8 cellular contexts compared by ENCODE assay signal in the genomic region with DNA sequence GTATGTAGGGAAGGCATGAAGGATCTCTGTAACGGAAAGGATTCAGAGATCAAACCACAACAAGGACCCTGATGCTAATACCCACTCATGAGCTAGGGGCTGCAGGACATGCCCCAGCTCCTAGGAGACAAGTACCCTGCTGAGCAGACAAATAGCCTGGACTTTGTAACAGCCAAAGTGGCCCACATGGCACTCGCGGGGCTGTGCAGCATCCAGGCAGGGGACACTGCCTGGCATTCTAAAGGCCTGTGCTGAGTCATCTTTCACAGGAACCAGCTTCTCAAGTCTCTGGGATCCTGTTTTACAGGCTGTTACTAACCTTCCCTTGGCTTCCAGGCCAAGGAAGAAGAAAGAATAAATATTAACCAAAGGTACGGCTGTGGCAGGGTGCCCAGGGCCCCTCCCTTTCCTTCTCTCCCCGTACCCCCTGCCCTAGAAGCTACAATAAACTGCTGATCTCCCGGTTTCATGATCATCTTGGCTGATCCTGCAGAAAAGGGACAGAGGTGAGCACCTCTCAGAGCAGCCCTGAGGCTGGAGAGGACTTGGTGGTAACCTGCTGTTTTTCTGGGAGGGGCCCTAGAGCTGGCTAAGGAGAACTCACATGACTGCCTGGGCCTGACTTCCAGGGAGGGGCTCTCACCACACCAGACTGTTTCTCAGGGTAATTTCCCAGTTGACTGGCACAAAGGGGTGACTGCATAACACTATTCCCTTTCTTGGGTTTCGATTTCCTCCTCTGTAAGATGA. TPM values are rescaled to one million over a fixed set of nuclear protein-coding genes. Genes with fewer than 3 reads are reported as not detected.
DNase-seq lines count a peak whose midpoint lies in the region; ATAC-seq, FAIRE-seq and TF ChIP-seq lines count a peak whose summit lies in the region.

No MANE protein-coding gene starts in this region.

- no peak for FAIRE-seq in HTR-8/SVneo (lab: Jason Lieb, UNC)
- no peak for FAIRE-seq in small intestine (lab: Jason Lieb, UNC)

- H4K20me1 ChIP-seq in hepatocyte (ENCODE audit: insufficient read depth, poor library complexity, severe bottlenecking): no peaks in the 10 kb centered on the region

- no peaks in the 10 kb centered on the region for H3K36me3 Mint-ChIP-seq in activated naive CD8-positive, alpha-beta T cell

- no peaks in the 10 kb centered on the region for H3K27me3 Mint-ChIP-seq in activated naive CD8-positive, alpha-beta T cell

- H3K27ac ChIP-seq in hepatocyte: peak overlapping the region; percentile 92
- H3K27ac ChIP-seq in small intestine (ENCODE audit: low read depth in 1 of 2, low read length in 1 of 2): peak overlapping the region; percentile 77 to 88

- H3K9me3 Mint-ChIP-seq in activated naive CD8-positive, alpha-beta T cell (ENCODE audit: low read depth): no peaks in the 10 kb centered on the region

- peaks cover 4% of the 10 kb centered on the region for H3K4me1 Mint-ChIP-seq in activated naive CD8-positive, alpha-beta T cell (ENCODE audit: low read depth)

- no peaks in the 10 kb centered on the region for H3K79me2 ChIP-seq in hepatocyte

- DNase-seq in AG10803 (ENCODE audit: low read depth) (peak; percentile 43), HTR-8/SVneo (ENCODE audit: insufficient read length, low spot score) (peak; percentile 49), hepatocyte (ENCODE audit: low spot score) (peak; percentile 83), small intestine (peak; percentile 98), NAMALWA (ENCODE audit: low spot score) (no peak), NCI-H526 (lab: John Stamatoyannopoulos, UW) (no peak)

- H3K4me1 ChIP-seq in hepatocyte (ENCODE audit: insufficient read depth) (peaks cover 33% of the 10 kb centered on the region), small intestine (ENCODE audit: control insufficient read depth in 2 of 2, insufficient read depth in 1 of 2, low read depth in 1 of 2, low read length in 1 of 2) (peaks cover 0 to 2% of the 10 kb centered on the region in 2 donors)

- no peak for ATAC-seq in HG03196 (IDR thresholded peaks at IDR 0.05; ENCODE audit: unreplicated experiment)

- H3K4me3 ChIP-seq in AG10803 (ENCODE audit: low read length): no peak overlapping the region
- H3K4me3 ChIP-seq in hepatocyte: no peak overlapping the region
- no peak overlapping the region for H3K4me3 ChIP-seq in small intestine (ENCODE audit: low read depth in 1 of 2, low read length in 2 of 2)

- H3K4me2 ChIP-seq in hepatocyte: peak overlapping the region; percentile 61

- no peak overlapping the region for H3K4me3 Mint-ChIP-seq in activated naive CD8-positive, alpha-beta T cell

- peak overlapping the region; percentile 28 for H3K27ac Mint-ChIP-seq in activated naive CD8-positive, alpha-beta T cell

- H3K36me3 ChIP-seq in hepatocyte (replicated peaks; ENCODE audit: insufficient read depth, low read depth): no peaks in the 10 kb centered on the region
- no peaks in the 10 kb centered on the region for H3K36me3 ChIP-seq in small intestine (ENCODE audit: control insufficient read depth in 2 of 2, insufficient read depth in 2 of 2, low read length in 2 of 2)

- TF ChIP-seq CTCF in AG10803 (conservative IDR thresholded peaks at IDR 0.05; ENCODE audit: low read length) (no peak), hepatocyte (IDR thresholded peaks at IDR 0.05; ENCODE audit: poor library complexity) (no peak)

- H3K9me3 ChIP-seq in hepatocyte (ENCODE audit: low read depth) (no peaks in the 10 kb centered on the region), small intestine (ENCODE audit: control insufficient read depth, low read depth) (no peaks in the 10 kb centered on the region)

- H3K27me3 ChIP-seq in hepatocyte (no peaks in the 10 kb centered on the region), small intestine (ENCODE audit: control insufficient read depth in 2 of 2, insufficient read depth in 2 of 2, low read length in 2 of 2) (no peaks in the 10 kb centered on the region)

- 32% methylated on average over 7 of the region's 7 CpGs for WGBS in hepatocyte (ENCODE audit: low lambda C conversion rate, missing lambda C conversion rate)
- WGBS in small intestine, 3 donors: 10 to 46% (median 36%) methylated on average over 7 of the region's 7 CpGs

- peak overlapping the region; percentile 40 for H2AFZ ChIP-seq in hepatocyte

- no peaks in the 10 kb centered on the region for H3K9me2 ChIP-seq in hepatocyte (replicated peaks; ENCODE audit: insufficient read depth)

RNA-seq across cellular contexts. Expression of gene RPEL1, which starts 4.2 kb away (rescaled TPM):
- 0.10 TPM in 1 of 2 replicates, not detected in the other for total RNA-seq in hepatocyte
- polyA plus RNA-seq in hepatocyte (not detected in 2 replicates), small intestine (under 1 TPM in 1 of 3 donors, not detected in 2; 0.01 TPM)

RNA-seq across cellular contexts. Expression of gene INA, which starts 35.5 kb away (rescaled TPM):
- total RNA-seq in hepatocyte: 0.16 and 0.93 TPM in 2 replicates
- polyA plus RNA-seq in hepatocyte (0.71 TPM in 1 of 2 replicates, not detected in the other), small intestine (1 to 10 TPM in 1 of 3 donors, under 1 TPM in 1, not detected in 1; 0.54 to 4.1 TPM)

RNA-seq across cellular contexts. Expression of gene NT5C2, which starts 48.4 kb away (rescaled TPM):
- 50.7 and 58.7 TPM in 2 replicates for total RNA-seq in hepatocyte
- polyA plus RNA-seq in hepatocyte (49.2 and 52.0 TPM in 2 replicates), small intestine (10 to 100 TPM; 15.7 to 25.0 (median 15.7) TPM)

Comparison
In these comparisons a context has a peak if more than half of its experiments do, and no peak if none do; other contexts are left out.
1. DNase-seq: peak in AG10803 (single experiment), HTR-8/SVneo (single experiment), hepatocyte (single experiment) and small intestine (single experiment); none in NAMALWA (single experiment) and NCI-H526 (0 of 2).